ENCODE assay signal across 19 cellular contexts in genomic region chr4:75654905-75655304, GRCh38. TPM values are rescaled to one million over a fixed set of nuclear protein-coding genes. Genes with fewer than 3 reads are reported as not detected.
A peak's percentile ranks its signal among the peaks of the same experiment; 100 is the strongest.
DNase-seq lines count a peak whose midpoint lies in the region; ATAC-seq and TF ChIP-seq lines count a peak whose summit lies in the region.
"Had no signal": no experiment of that assay in that cellular context is flagged by ENCODE, and none has a peak within 500 bp of the region (broad histone marks: within the 10 kb centered on the region; RNA-seq: fewer than 3 reads in every experiment).

No MANE protein-coding gene starts in this region.

- peaks cover 10% of the 10 kb centered on the region; the same call in 1 of the 2 replicates for H4K20me1 ChIP-seq in KMS-11 (ENCODE audit: insufficient read depth)

- no peak overlapping the region for H3K4me3 ChIP-seq in KMS-11 (IDR thresholded peaks at IDR 0.05; ENCODE audit: insufficient read depth, low read depth, low read length)
- no peak overlapping the region for H3K4me3 ChIP-seq in neutrophil (ENCODE audit: low read depth in 1 of 2, low read length in 1 of 2)
- no peak overlapping the region for H3K4me3 ChIP-seq in sigmoid colon
- H3K4me3 ChIP-seq: colonic mucosa, gastroesophageal sphincter, uterus had no signal

- 63 to 73% methylated on average over 1 of the region's 1 CpG for WGBS in sigmoid colon, 2 donors

- no peaks in the 10 kb centered on the region for H3K9me3 Mint-ChIP-seq in activated CD8-positive, alpha-beta memory T cell treated with anti-CD3 and anti-CD28 coated beads, Interleukin-2, amount 10 ng/mL, durations not matched to agents 7 days and 5 days (ENCODE audit: low read depth)
- H3K9me3 Mint-ChIP-seq in activated naive CD8-positive, alpha-beta T cell (ENCODE audit: low read depth) = no peaks in the 10 kb centered on the region
- H3K9me3 Mint-ChIP-seq: naive B cell had no signal

- no peaks in the 10 kb centered on the region for H3K27me3 Mint-ChIP-seq in activated CD8-positive, alpha-beta memory T cell treated with anti-CD3 and anti-CD28 coated beads, Interleukin-2, amount 10 ng/mL, durations not matched to agents 7 days and 5 days
- no peaks in the 10 kb centered on the region for H3K27me3 Mint-ChIP-seq in activated naive CD8-positive, alpha-beta T cell
- H3K27me3 Mint-ChIP-seq: naive B cell had no signal

- TF ChIP-seq CTCF in KMS-11 (conservative IDR thresholded peaks at IDR 0.05; ENCODE audit: low read depth, low read length) (no peak), neutrophil (IDR thresholded peaks at IDR 0.05) (no peak), sigmoid colon (IDR thresholded peaks at IDR 0.05) (no peak)

- intact Hi-C loops in sigmoid colon (cut with DNase I) = loop anchor here (10.0 kb wide), 1 partner anchor 150 kb away; no protein-coding TSS in a partner anchor

- peak overlapping the region; percentile 30; the same call in 1 of the 2 replicates for H3K4me2 ChIP-seq in KMS-11

- CTCF ChIA-PET in activated CD8-positive, alpha-beta memory T cell treated with anti-CD3 and anti-CD28 coated beads, Interleukin-2, amount 10 ng/mL, durations not matched to agents 7 days and 5 days (lab: Charles Lee) = interaction anchor here (1.0 to 2.7 kb wide), 10 partner anchors 10 to 193 kb away, joined by 3 to 13 read pairs (median 5); partner anchors contain the start of genes G3BP2 and USO1

- H3K9me3 ChIP-seq in neutrophil = no peaks in the 10 kb centered on the region
- no peaks in the 10 kb centered on the region for H3K9me3 ChIP-seq in sigmoid colon
- H3K9me3 ChIP-seq: colonic mucosa, gastroesophageal sphincter, uterus had no signal

- no peak for TF ChIP-seq POLR2A in sigmoid colon (IDR thresholded peaks at IDR 0.05)

- H3K27me3 ChIP-seq in KMS-11 (ENCODE audit: insufficient read depth, low read depth) = no peaks in the 10 kb centered on the region
- no peaks in the 10 kb centered on the region for H3K27me3 ChIP-seq in neutrophil
- no peaks in the 10 kb centered on the region for H3K27me3 ChIP-seq in sigmoid colon
- H3K27me3 ChIP-seq: colonic mucosa, gastroesophageal sphincter, uterus had no signal

- no peak for DNase-seq in activated CD8-positive, alpha-beta memory T cell treated with anti-CD3 and anti-CD28 coated beads, Interleukin-2, amount 10 ng/mL, durations not matched to agents 7 days and 5 days
- DNase-seq in activated CD8-positive, alpha-beta memory T cell treated with anti-CD3 and anti-CD28 coated beads, Interleukin-2, amount 50 U/mL, for 4 hours = no peak
- DNase-seq in ecto neural progenitor cell (ENCODE audit: low spot score) (no peak), COLO829 (ENCODE audit: low spot score) (no peak), sigmoid colon (no peak)
- DNase-seq: aorta; colonic mucosa; COR-L47; IMR-90; naive B cell; NCI-H1048; NCI-H82; RPMI8226; stimulated activated CD4-positive, alpha-beta T cell treated with anti-CD3 and anti-CD28 coated beads, Interleukin-12 subunit alpha, Interleukin-12 subunit beta, amount 100 ng/mL, for 4 hours; uterus had no signal

- TF ChIP-seq EP300 in sigmoid colon (IDR thresholded peaks at IDR 0.05) = no peak

- H3K4me3 Mint-ChIP-seq in activated CD8-positive, alpha-beta memory T cell treated with anti-CD3 and anti-CD28 coated beads, Interleukin-2, amount 10 ng/mL, durations not matched to agents 7 days and 5 days = peak overlapping the region; percentile 54
- peak overlapping the region; percentile 81 for H3K4me3 Mint-ChIP-seq in activated naive CD8-positive, alpha-beta T cell
- H3K4me3 Mint-ChIP-seq: naive B cell had no signal

- peaks cover 27% of the 10 kb centered on the region; the same call in 1 of the 2 replicates for H3K36me3 ChIP-seq in KMS-11 (ENCODE audit: insufficient read depth)
- H3K36me3 ChIP-seq in neutrophil = peaks cover 75% of the 10 kb centered on the region
- peaks cover 0 to 88% (median 34%) of the 10 kb centered on the region in 4 donors for H3K36me3 ChIP-seq in sigmoid colon
- H3K36me3 ChIP-seq: uterus had no signal

- peaks cover 64% of the 10 kb centered on the region for H3K4me1 ChIP-seq in KMS-11 (ENCODE audit: low read depth, poor library complexity, severe bottlenecking)
- H3K4me1 ChIP-seq in neutrophil (ENCODE audit: control insufficient read depth in 1 of 2, insufficient read depth in 1 of 2, low read depth in 1 of 2, low read length in 1 of 2) = peaks cover 3 to 4% of the 10 kb centered on the region in 2 experiments
- peaks cover 0 to 4% (median 0%) of the 10 kb centered on the region in 4 donors for H3K4me1 ChIP-seq in sigmoid colon
- H3K4me1 ChIP-seq: colonic mucosa, uterus had no signal

- peak overlapping the region; percentile 94 for H3K27ac Mint-ChIP-seq in activated CD8-positive, alpha-beta memory T cell treated with anti-CD3 and anti-CD28 coated beads, Interleukin-2, amount 10 ng/mL, durations not matched to agents 7 days and 5 days
- peak overlapping the region; percentile 89 for H3K27ac Mint-ChIP-seq in activated naive CD8-positive, alpha-beta T cell

- peaks cover 64% of the 10 kb centered on the region for H3K36me3 Mint-ChIP-seq in activated CD8-positive, alpha-beta memory T cell treated with anti-CD3 and anti-CD28 coated beads, Interleukin-2, amount 10 ng/mL, durations not matched to agents 7 days and 5 days
- H3K36me3 Mint-ChIP-seq in activated naive CD8-positive, alpha-beta T cell = peaks cover 24% of the 10 kb centered on the region

- no peak overlapping the region for H2AFZ ChIP-seq in KMS-11 (ENCODE audit: low read depth)

- H3K27ac ChIP-seq in KMS-11 = peak overlapping the region; percentile 1; the same call in 1 of the 2 replicates
- H3K27ac ChIP-seq in neutrophil = peak overlapping the region; percentile 16
- H3K27ac ChIP-seq in sigmoid colon = no peak overlapping the region
- H3K27ac ChIP-seq: colonic mucosa, gastroesophageal sphincter, uterus had no signal

- no peak overlapping the region for H3K9ac ChIP-seq in KMS-11

- peak; percentile 32 for ATAC-seq in activated CD8-positive, alpha-beta memory T cell treated with anti-CD3 and anti-CD28 coated beads, Interleukin-2, amount 10 ng/mL, durations not matched to agents 7 days and 5 days
- ATAC-seq: gastroesophageal sphincter had no signal

- H3K4me1 Mint-ChIP-seq in activated CD8-positive, alpha-beta memory T cell treated with anti-CD3 and anti-CD28 coated beads, Interleukin-2, amount 10 ng/mL, durations not matched to agents 7 days and 5 days = peaks cover 69% of the 10 kb centered on the region
- H3K4me1 Mint-ChIP-seq in activated naive CD8-positive, alpha-beta T cell (ENCODE audit: low read depth) = peaks cover 79% of the 10 kb centered on the region

- H3K79me2 ChIP-seq in KMS-11 (ENCODE audit: insufficient read depth, low read depth) = peaks cover 88% of the 10 kb centered on the region

RNA-seq across cellular contexts. Expression of gene G3BP2, which starts 18.3 kb away (rescaled TPM):
- 100 to 1,000 TPM; 148 to 230 TPM for total RNA-seq in activated CD8-positive, alpha-beta memory T cell treated with anti-CD3 and anti-CD28 coated beads, Interleukin-2, amount 10 ng/mL, durations not matched to agents 7 days and 5 days
- total RNA-seq in sigmoid colon = 100 to 1,000 TPM; 102 to 141 (median 119) TPM
- 10 to 100 TPM; 60.7 to 83.7 (median 61.7) TPM for polyA plus RNA-seq in sigmoid colon

RNA-seq across cellular contexts. Expression of gene CDKL2, which starts 24.6 kb away (rescaled TPM):
- total RNA-seq in activated CD8-positive, alpha-beta memory T cell treated with anti-CD3 and anti-CD28 coated beads, Interleukin-2, amount 10 ng/mL, durations not matched to agents 7 days and 5 days = 1 to 10 TPM in 1 of 2 experiments, under 1 TPM in 1; 0.16 to 1.5 TPM
- 10 to 100 TPM in 1 of 4 donors, 1 to 10 TPM in 3; 1.1 to 11.9 (median 3.7) TPM for total RNA-seq in sigmoid colon
- under 1 TPM in 1 of 3 donors, not detected in 2; 0.42 TPM for polyA plus RNA-seq in sigmoid colon

Comparison
In these comparisons a context has a peak if more than half of its experiments do, and no peak if none do; other contexts are left out.
1. H3K27ac ChIP-seq: peak in KMS-11 (single experiment) and neutrophil (single experiment); none in sigmoid colon (0 of 4).